Comparison of ENCODE assay signal across 32 cellular contexts in the genomic region with DNA sequence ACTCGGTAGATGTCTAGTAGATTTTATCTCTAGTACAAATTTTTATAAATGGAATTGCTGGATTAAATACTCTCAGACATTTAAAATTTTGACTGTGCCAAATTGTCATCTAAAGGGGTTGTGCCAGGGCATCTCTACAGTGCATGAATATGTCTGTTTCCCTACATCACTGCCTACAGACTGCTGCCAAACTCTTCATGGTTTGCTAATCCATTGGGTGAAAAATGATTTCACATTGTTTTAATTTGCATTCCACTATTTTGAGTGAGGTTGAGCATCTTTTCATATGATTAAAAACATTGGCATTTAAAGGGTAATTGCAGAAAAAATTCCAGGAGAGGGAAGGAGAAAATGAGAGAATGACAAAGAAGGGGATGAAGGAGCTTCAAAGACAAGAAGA. TPM values are rescaled to one million over a fixed set of nuclear protein-coding genes. Genes with fewer than 3 reads are reported as not detected.
"Had no signal": no experiment of that assay in that cellular context is flagged by ENCODE, and none has a peak within 500 bp of the region (broad histone marks: within the 10 kb centered on the region; RNA-seq: fewer than 3 reads in every experiment).

No MANE protein-coding gene starts in this region.

- H3K4me3 ChIP-seq: esophagus muscularis mucosa, ovary, prostate gland, uterus had no signal

- ATAC-seq: activated CD4-positive, CD25-positive, alpha-beta regulatory T cell treated with anti-CD3 and anti-CD28 coated beads, Interleukin-2, amount 50 U/mL, for 24 hours; sciatic nerve; stimulated activated memory B cell treated with anti-CD40 and anti-IgM and Interleukin-4, amounts not matched to agents 10 μg/mL and 1 μg/mL and 100 μg/mL, for 72 hours; stimulated activated naive CD8-positive, alpha-beta T cell treated with anti-CD3 and anti-CD28 coated beads, Interleukin-15, amount 100 ng/mL, for 72 hours had no signal

- H3K27me3 ChIP-seq: ovary, uterus had no signal

- H3K9me3 ChIP-seq: ovary, prostate gland, uterus had no signal

- H3K27ac ChIP-seq: esophagus muscularis mucosa, ovary, prostate gland, uterus, WERI-Rb-1 had no signal

- H3K4me1 ChIP-seq: esophagus muscularis mucosa, prostate gland, uterus had no signal

- H3K36me3 ChIP-seq: esophagus muscularis mucosa, ovary, prostate gland, uterus, WERI-Rb-1 had no signal

- DNase-seq: activated CD4-positive, alpha-beta memory T cell treated with anti-CD3 and anti-CD28 coated beads for 36 hours; activated CD4-positive, alpha-beta T cell treated with anti-CD3 and anti-CD28 coated beads, Interleukin-2, amount 10 ng/mL, durations not matched to agents 24 days and 14 days; activated CD8-positive, alpha-beta memory T cell treated with anti-CD3 and anti-CD28 coated beads, Interleukin-2, amount 50 U/mL, for 4 hours; activated gamma-delta T cell; activated naive CD4-positive, alpha-beta T cell treated with anti-CD3 and anti-CD28 coated beads, Interleukin-2, amount 50 U/mL, for 16 hours; activated T-cell treated with anti-CD3 and anti-CD28 coated beads, Interleukin-2, amount 50 U/mL, for 1 hour; amygdala; dermis blood vessel endothelial cell; effector CD4-positive, alpha-beta T cell; head of caudate nucleus; hippocampal formation; immature natural killer cell; naive B cell; ovary; retina; small intestine; stimulated activated CD4-positive, alpha-beta T cell treated with anti-CD3 and anti-CD28 coated beads, Interleukin-4, amount 100 ng/mL, for 24 hours; stimulated activated naive CD8-positive, alpha-beta T cell treated with anti-CD3 and anti-CD28 coated beads, Interleukin-15, amount 100 ng/mL, for 72 hours; substantia nigra; T1000; uterus; WERI-Rb-1 had no signal

RNA-seq across cellular contexts. Expression of gene ADRA1D, which starts 33.9 kb away (rescaled TPM):
- total RNA-seq: activated CD4-positive, alpha-beta memory T cell treated with anti-CD3 and anti-CD28 coated beads for 36 hours; activated CD4-positive, alpha-beta T cell treated with anti-CD3 and anti-CD28 coated beads, Interleukin-2, amount 10 ng/mL, durations not matched to agents 24 days and 14 days; activated CD8-positive, alpha-beta memory T cell treated with anti-CD3 and anti-CD28 coated beads for 36 hours; activated T-helper 1 cell treated with anti-CD3 and anti-CD28 coated beads, Interleukin-12 subunit alpha, Interleukin-12 subunit beta, Interleukin-2, Interleukin-4 antibody, amounts not matched to agents 30 ng/mL and 10 ng/mL and 1 ng/mL, durations not matched to agents 14 hours and 24 hours and 36 hours; bronchial epithelial cell; dermis blood vessel endothelial cell; mesothelial cell of epicardium had no signal
- polyA plus RNA-seq: immature natural killer cell, neural cell had no signal
